11 cellular contexts compared by ENCODE assay signal in genomic region chr3:102473648-102474047, GRCh38. TPM values are rescaled to one million over a fixed set of nuclear protein-coding genes. Genes with fewer than 3 reads are reported as not detected.
"Had no signal": no experiment of that assay in that cellular context is flagged by ENCODE, and none has a peak within 500 bp of the region (broad histone marks: within the 10 kb centered on the region; RNA-seq: fewer than 3 reads in every experiment).

No MANE protein-coding gene starts in this region.

- H3K4me3 Mint-ChIP-seq: HFFc6, IgD-negative memory B cell had no signal

- H2AFZ ChIP-seq: GM23248 had no signal

- DNase-seq: GM23248, GOT3, H7, HFFc6, KBM-7 had no signal

- H3K4me1 ChIP-seq: HAP-1 had no signal

- H3K27ac Mint-ChIP-seq: HFFc6, IgD-negative memory B cell had no signal

- H3K4me3 ChIP-seq: GM23248, HAP-1 had no signal

- H3K9me3 Mint-ChIP-seq: HFFc6, IgD-negative memory B cell had no signal

- H3K36me3 ChIP-seq: HAP-1 had no signal

- H3K27ac ChIP-seq: GM23248, HL-60, KMS-11 had no signal

- H3K9me3 ChIP-seq: HAP-1 had no signal

- H3K4me2 ChIP-seq: KMS-11 had no signal

- H3K9ac ChIP-seq: GM23248, KMS-11 had no signal

- ATAC-seq: HCT116 had no signal

RNA-seq across cellular contexts. Expression of gene ZPLD1, which starts 38.8 kb away (rescaled TPM):
- total RNA-seq: H4, H7 had no signal
- polyA plus RNA-seq: GM23248, IgD-negative memory B cell had no signal
